1 cellular context compared by ENCODE assay signal in the genomic region with DNA sequence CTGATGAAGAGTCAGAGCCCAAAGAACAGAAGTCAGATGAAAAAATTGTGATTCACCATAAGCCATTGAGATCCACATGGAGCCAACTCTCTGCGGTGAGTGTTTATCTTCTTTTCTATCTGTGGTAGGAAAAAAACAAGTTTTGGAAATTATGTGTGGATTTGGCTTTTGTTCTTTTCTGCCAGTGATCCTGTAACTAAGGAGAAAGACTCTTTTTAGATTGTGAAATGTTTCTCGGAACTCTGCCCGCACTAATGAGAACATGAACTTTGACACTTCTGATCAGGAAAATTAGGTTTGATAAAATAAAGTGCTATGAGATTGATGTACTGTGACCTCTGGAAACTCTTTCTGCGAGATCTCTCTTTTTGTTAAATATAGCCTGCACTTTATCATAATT.
TF ChIP-seq lines count a peak whose summit lies in the region.

No MANE protein-coding gene starts in this region.

TF ChIP-seq in WTC11, 78 proteins besides CTCF, POLR2A, EP300 and RAD21 (continued from another document):
- TF ChIP-seq, protein P1, sequence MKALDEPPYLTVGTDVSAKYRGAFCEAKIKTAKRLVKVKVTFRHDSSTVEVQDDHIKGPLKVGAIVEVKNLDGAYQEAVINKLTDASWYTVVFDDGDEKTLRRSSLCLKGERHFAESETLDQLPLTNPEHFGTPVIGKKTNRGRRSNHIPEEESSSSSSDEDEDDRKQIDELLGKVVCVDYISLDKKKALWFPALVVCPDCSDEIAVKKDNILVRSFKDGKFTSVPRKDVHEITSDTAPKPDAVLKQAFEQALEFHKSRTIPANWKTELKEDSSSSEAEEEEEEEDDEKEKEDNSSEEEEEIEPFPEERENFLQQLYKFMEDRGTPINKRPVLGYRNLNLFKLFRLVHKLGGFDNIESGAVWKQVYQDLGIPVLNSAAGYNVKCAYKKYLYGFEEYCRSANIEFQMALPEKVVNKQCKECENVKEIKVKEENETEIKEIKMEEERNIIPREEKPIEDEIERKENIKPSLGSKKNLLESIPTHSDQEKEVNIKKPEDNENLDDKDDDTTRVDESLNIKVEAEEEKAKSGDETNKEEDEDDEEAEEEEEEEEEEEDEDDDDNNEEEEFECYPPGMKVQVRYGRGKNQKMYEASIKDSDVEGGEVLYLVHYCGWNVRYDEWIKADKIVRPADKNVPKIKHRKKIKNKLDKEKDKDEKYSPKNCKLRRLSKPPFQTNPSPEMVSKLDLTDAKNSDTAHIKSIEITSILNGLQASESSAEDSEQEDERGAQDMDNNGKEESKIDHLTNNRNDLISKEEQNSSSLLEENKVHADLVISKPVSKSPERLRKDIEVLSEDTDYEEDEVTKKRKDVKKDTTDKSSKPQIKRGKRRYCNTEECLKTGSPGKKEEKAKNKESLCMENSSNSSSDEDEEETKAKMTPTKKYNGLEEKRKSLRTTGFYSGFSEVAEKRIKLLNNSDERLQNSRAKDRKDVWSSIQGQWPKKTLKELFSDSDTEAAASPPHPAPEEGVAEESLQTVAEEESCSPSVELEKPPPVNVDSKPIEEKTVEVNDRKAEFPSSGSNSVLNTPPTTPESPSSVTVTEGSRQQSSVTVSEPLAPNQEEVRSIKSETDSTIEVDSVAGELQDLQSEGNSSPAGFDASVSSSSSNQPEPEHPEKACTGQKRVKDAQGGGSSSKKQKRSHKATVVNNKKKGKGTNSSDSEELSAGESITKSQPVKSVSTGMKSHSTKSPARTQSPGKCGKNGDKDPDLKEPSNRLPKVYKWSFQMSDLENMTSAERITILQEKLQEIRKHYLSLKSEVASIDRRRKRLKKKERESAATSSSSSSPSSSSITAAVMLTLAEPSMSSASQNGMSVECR (CRISPR knock-in tag; IDR thresholded peaks at IDR 0.05; ENCODE audit: borderline replicate concordance) = no peak
- TF ChIP-seq RELA (CRISPR knock-in tag; IDR thresholded peaks at IDR 0.05; ENCODE audit: borderline replicate concordance) (no peak), SMAD4 (CRISPR knock-in tag; IDR thresholded peaks at IDR 0.05) (no peak), NR2C2 (CRISPR knock-in tag; IDR thresholded peaks at IDR 0.05) (no peak), AR (CRISPR knock-in tag; IDR thresholded peaks at IDR 0.05) (no peak), TEAD4 (CRISPR knock-in tag; IDR thresholded peaks at IDR 0.05) (no peak), OVOL2 (CRISPR knock-in tag; IDR thresholded peaks at IDR 0.05; ENCODE audit: borderline replicate concordance) (no peak), CREM (CRISPR knock-in tag; IDR thresholded peaks at IDR 0.05) (no peak), ZNF317 (CRISPR knock-in tag; IDR thresholded peaks at IDR 0.05; ENCODE audit: borderline replicate concordance, low read depth) (no peak), RORB (CRISPR knock-in tag; IDR thresholded peaks at IDR 0.05) (no peak), IRF1 (CRISPR knock-in tag; IDR thresholded peaks at IDR 0.05) (no peak)
- TF ChIP-seq, protein P2, sequence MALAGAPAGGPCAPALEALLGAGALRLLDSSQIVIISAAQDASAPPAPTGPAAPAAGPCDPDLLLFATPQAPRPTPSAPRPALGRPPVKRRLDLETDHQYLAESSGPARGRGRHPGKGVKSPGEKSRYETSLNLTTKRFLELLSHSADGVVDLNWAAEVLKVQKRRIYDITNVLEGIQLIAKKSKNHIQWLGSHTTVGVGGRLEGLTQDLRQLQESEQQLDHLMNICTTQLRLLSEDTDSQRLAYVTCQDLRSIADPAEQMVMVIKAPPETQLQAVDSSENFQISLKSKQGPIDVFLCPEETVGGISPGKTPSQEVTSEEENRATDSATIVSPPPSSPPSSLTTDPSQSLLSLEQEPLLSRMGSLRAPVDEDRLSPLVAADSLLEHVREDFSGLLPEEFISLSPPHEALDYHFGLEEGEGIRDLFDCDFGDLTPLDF (CRISPR knock-in tag; IDR thresholded peaks at IDR 0.05) = no peak
- TF ChIP-seq, protein P3, sequence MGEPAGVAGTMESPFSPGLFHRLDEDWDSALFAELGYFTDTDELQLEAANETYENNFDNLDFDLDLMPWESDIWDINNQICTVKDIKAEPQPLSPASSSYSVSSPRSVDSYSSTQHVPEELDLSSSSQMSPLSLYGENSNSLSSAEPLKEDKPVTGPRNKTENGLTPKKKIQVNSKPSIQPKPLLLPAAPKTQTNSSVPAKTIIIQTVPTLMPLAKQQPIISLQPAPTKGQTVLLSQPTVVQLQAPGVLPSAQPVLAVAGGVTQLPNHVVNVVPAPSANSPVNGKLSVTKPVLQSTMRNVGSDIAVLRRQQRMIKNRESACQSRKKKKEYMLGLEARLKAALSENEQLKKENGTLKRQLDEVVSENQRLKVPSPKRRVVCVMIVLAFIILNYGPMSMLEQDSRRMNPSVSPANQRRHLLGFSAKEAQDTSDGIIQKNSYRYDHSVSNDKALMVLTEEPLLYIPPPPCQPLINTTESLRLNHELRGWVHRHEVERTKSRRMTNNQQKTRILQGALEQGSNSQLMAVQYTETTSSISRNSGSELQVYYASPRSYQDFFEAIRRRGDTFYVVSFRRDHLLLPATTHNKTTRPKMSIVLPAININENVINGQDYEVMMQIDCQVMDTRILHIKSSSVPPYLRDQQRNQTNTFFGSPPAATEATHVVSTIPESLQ (CRISPR knock-in tag; IDR thresholded peaks at IDR 0.05) = no peak
- TF ChIP-seq, protein P4, sequence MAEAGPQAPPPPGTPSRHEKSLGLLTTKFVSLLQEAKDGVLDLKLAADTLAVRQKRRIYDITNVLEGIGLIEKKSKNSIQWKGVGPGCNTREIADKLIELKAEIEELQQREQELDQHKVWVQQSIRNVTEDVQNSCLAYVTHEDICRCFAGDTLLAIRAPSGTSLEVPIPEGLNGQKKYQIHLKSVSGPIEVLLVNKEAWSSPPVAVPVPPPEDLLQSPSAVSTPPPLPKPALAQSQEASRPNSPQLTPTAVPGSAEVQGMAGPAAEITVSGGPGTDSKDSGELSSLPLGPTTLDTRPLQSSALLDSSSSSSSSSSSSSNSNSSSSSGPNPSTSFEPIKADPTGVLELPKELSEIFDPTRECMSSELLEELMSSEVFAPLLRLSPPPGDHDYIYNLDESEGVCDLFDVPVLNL (CRISPR knock-in tag; IDR thresholded peaks at IDR 0.05; ENCODE audit: borderline replicate concordance, low read depth) = no peak
